Comparison of ENCODE assay signal across 26 cellular contexts in the genomic region with DNA sequence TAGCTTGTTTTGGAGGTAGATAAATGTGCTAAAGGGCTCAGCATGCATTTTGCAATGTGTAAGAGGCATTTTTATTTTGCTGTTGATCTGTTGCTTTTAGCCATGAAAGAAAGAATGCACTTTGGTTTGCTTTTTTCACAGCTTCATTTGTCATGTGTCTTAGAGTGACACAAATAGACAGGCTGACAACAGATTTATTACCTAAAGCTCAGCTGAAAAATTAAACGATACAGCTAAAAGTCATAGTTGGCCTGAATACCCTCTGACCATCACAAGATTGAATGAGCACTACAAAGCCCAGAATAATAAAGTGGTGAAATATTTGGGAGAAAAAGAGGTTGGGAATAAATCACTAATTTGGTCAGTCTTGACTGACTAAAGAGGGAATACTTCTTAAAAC.
"Had no signal": no experiment of that assay in that cellular context is flagged by ENCODE, and none has a peak within 500 bp of the region (broad histone marks: within the 10 kb centered on the region; RNA-seq: fewer than 3 reads in every experiment).

No MANE protein-coding gene starts in this region.

- H3K4me3 ChIP-seq: stomach, suprapubic skin, testis, thoracic aorta, thyroid gland, tibial artery, tibial nerve, transverse colon, upper lobe of left lung, upper lobe of right lung, uterus, vagina had no signal

- H3K27me3 ChIP-seq: stomach, suprapubic skin, testis, thyroid gland, tibial artery, tibial nerve, transverse colon, upper lobe of left lung, upper lobe of right lung, uterus, vagina had no signal

- ATAC-seq: stimulated activated effector memory CD8-positive, alpha-beta T cell treated with anti-CD3 and anti-CD28 coated beads, Interleukin-12 subunit alpha, Interleukin-12 subunit beta, amount 100 ng/mL, for 72 hours; stimulated activated memory B cell treated with anti-CD40 and anti-IgM and Interleukin-4, amounts not matched to agents 10 μg/mL and 1 μg/mL and 100 μg/mL, for 72 hours; stimulated activated naive B cell treated with anti-CD40 and anti-IgM and Interleukin-4, amounts not matched to agents 10 μg/mL and 1 μg/mL and 100 μg/mL, for 72 hours; stimulated activated naive CD8-positive, alpha-beta T cell treated with anti-CD3 and anti-CD28 coated beads, Interleukin-15, amount 100 ng/mL, for 72 hours; stimulated activated naive CD8-positive, alpha-beta T cell treated with anti-CD3 and anti-CD28 coated beads, Interleukin-15, Interleukin-2, amounts not matched to agents 100 U/mL and 50 U/mL, for 24 hours; upper lobe of right lung had no signal

- H3K36me3 ChIP-seq: stomach, suprapubic skin, thoracic aorta, thyroid gland, tibial artery, tibial nerve, transverse colon, upper lobe of left lung, upper lobe of right lung, uterus, vagina had no signal

- H3K4me1 ChIP-seq: stomach, suprapubic skin, testis, thyroid gland, tibial artery, tibial nerve, transverse colon, upper lobe of left lung, upper lobe of right lung, uterus, vagina had no signal

- H3K27ac ChIP-seq: stomach, suprapubic skin, testis, thoracic aorta, thyroid gland, tibial artery, tibial nerve, transverse colon, upper lobe of left lung, upper lobe of right lung, uterus, vagina had no signal

- DNase-seq: stimulated activated CD4-positive, alpha-beta T cell treated with anti-CD3 and anti-CD28 coated beads, Interleukin-2, amount 100 ng/mL, for 48 hours; stimulated activated CD4-positive, alpha-beta T cell treated with anti-CD3 and anti-CD28 coated beads, Interleukin-4, amount 100 ng/mL, for 1 hour; stimulated activated CD4-positive, alpha-beta T cell treated with anti-CD3 and anti-CD28 coated beads, Interleukin-4, amount 100 ng/mL, for 24 hours; stimulated activated CD4-positive, alpha-beta T cell treated with anti-CD3 and anti-CD28 coated beads, Interleukin-4, amount 100 ng/mL, for 4 hours; stimulated activated CD8-positive, alpha-beta memory T cell treated with anti-CD3 and anti-CD28 coated beads, Interleukin-4, amount 100 ng/mL, for 48 hours; stimulated activated naive B cell treated with anti-CD40 and anti-IgM and Interleukin-4, amounts not matched to agents 10 μg/mL and 1 μg/mL and 100 μg/mL, for 72 hours; stimulated activated naive CD4-positive, alpha-beta T cell; stimulated activated naive CD4-positive, alpha-beta T cell treated with Interleukin-2 at 50 U/mL for 16 hours; stimulated activated naive CD8-positive, alpha-beta T cell treated with anti-CD3 and anti-CD28 coated beads, Interleukin-15, amount 100 ng/mL, for 72 hours; stimulated activated naive CD8-positive, alpha-beta T cell treated with anti-CD3 and anti-CD28 coated beads, Interleukin-15, Interleukin-2, amounts not matched to agents 100 U/mL and 50 U/mL, for 24 hours; stomach; substantia nigra; testis; thyroid gland; tibial artery; transverse colon; trophoblast cell; upper lobe of left lung; upper lobe of right lung; uterus had no signal

- H3K9me3 ChIP-seq: stomach, suprapubic skin, testis, thoracic aorta, thyroid gland, tibial artery, tibial nerve, transverse colon, upper lobe of left lung, upper lobe of right lung, uterus, vagina had no signal
